Comparison of ENCODE assay signal across 9 cellular contexts in genomic region chr4:153785830-153786721, GRCh38. TPM values are rescaled to one million over a fixed set of nuclear protein-coding genes. Genes with fewer than 3 reads are reported as not detected.
DNase-seq lines count a peak whose midpoint lies in the region; ATAC-seq and TF ChIP-seq lines count a peak whose summit lies in the region.
"Had no signal": no experiment of that assay in that cellular context is flagged by ENCODE, and none has a peak within 500 bp of the region (broad histone marks: within the 10 kb centered on the region; RNA-seq: fewer than 3 reads in every experiment).

No MANE protein-coding gene starts in this region.

- ATAC-seq in heart left ventricle: no peak
- ATAC-seq in right cardiac atrium: no peak
- 0 out of 2 replicates have a peak, but pooled peaks have one; percentile 68 for ATAC-seq in Panc1
- ATAC-seq in GM19023 (IDR thresholded peaks at IDR 0.05; ENCODE audit: unreplicated experiment): no peak
- no peak for ATAC-seq in HG03354 (IDR thresholded peaks at IDR 0.05; ENCODE audit: poor library complexity, severe bottlenecking, unreplicated experiment)
- no peak for ATAC-seq in T-helper 17 cell

- H3K27ac Mint-ChIP-seq in type B pancreatic cell (no peak overlapping the region), T-helper 17 cell (no peak overlapping the region)
- H3K27ac Mint-ChIP-seq: activated naive CD4-positive, alpha-beta T cell treated with anti-CD3 and anti-CD28 coated beads, Interleukin-2, amount 50 U/mL, for 72 hours had no signal

- H3K4me1 ChIP-seq in heart left ventricle: peaks cover 0 to 18% (median 13%) of the 10 kb centered on the region in 12 donors
- no peaks in the 10 kb centered on the region for H3K4me1 ChIP-seq in right cardiac atrium (ENCODE audit: control insufficient read depth, insufficient read depth, low read length)
- no peaks in the 10 kb centered on the region for H3K4me1 ChIP-seq in Panc1 (ENCODE audit: control insufficient read depth, insufficient read depth, low read length)

- DNase-seq in heart left ventricle (no peak), right cardiac atrium (no peak), Panc1 (ENCODE audit: low read depth, low spot score) (peak; percentile 10), fibroblast of mammary gland (ENCODE audit: low read depth) (peak; percentile 70), type B pancreatic cell (ENCODE audit: extremely low spot score, unreplicated experiment) (no peak), T-helper 17 cell (no peak)

- H3K4me3 ChIP-seq in heart left ventricle: no peak overlapping the region
- no peak overlapping the region for H3K4me3 ChIP-seq in right cardiac atrium (ENCODE audit: low read length)
- no peak overlapping the region for H3K4me3 ChIP-seq in Panc1 (ENCODE audit: low read depth in 2 of 2, low read length in 2 of 2)
- H3K4me3 ChIP-seq in fibroblast of mammary gland (ENCODE audit: control insufficient read depth, low read depth, low read length): peak overlapping the region; percentile 60

- H3K27me3 ChIP-seq in heart left ventricle (peaks cover 26 to 86% (median 43%) of the 10 kb centered on the region in 9 donors), right cardiac atrium (ENCODE audit: control insufficient read depth, insufficient read depth) (no peaks in the 10 kb centered on the region), Panc1 (ENCODE audit: control insufficient read depth, insufficient read depth, low read length) (peaks cover 8% of the 10 kb centered on the region)

- H3K9me3 ChIP-seq in heart left ventricle: no peaks in the 10 kb centered on the region
- H3K9me3 ChIP-seq in right cardiac atrium (ENCODE audit: control insufficient read depth, low read length): no peaks in the 10 kb centered on the region
- no peaks in the 10 kb centered on the region for H3K9me3 ChIP-seq in Panc1 (ENCODE audit: control insufficient read depth, insufficient read depth, low read depth, low read length)
- H3K9me3 ChIP-seq in T-helper 17 cell (ENCODE audit: control insufficient read depth, low read length, poor library complexity, severe bottlenecking): no peaks in the 10 kb centered on the region

- H3K36me3 ChIP-seq in heart left ventricle: no peaks in the 10 kb centered on the region
- H3K36me3 ChIP-seq in Panc1 (ENCODE audit: control insufficient read depth, insufficient read depth, low read length): no peaks in the 10 kb centered on the region

- no TSS peak for BruUV-seq in Panc1 (replicated peaks; lab: Mats Ljungman, UMichigan)

- H3K36me3 Mint-ChIP-seq in type B pancreatic cell (no peaks in the 10 kb centered on the region), T-helper 17 cell (ENCODE audit: low read depth) (peaks cover 9% of the 10 kb centered on the region)

- H3K4me3 Mint-ChIP-seq in type B pancreatic cell: peak overlapping the region; percentile 92
- no peak overlapping the region for H3K4me3 Mint-ChIP-seq in T-helper 17 cell

- no peak for TF ChIP-seq POLR2A in heart left ventricle (IDR thresholded peaks at IDR 0.05)

- CTCF ChIA-PET in Panc1 (lab: Charles Lee): interaction anchor here (0.7 to 1.1 kb wide), 4 partner anchors 207 to 529 kb away, joined by 3 to 15 read pairs (median 14); no protein-coding TSS in a partner anchor

- H3K27me3 Mint-ChIP-seq in type B pancreatic cell (peaks cover 52% of the 10 kb centered on the region), T-helper 17 cell (peaks cover 84% of the 10 kb centered on the region)

- in situ Hi-C loops in Panc1 (cut with HindIII; ENCODE audit: low pct_unique_long_range_greater_than_20kb, low sequenced_read_pairs): no loop called here

- H3K27ac ChIP-seq in heart left ventricle (no peak overlapping the region), right cardiac atrium (ENCODE audit: low read length) (no peak overlapping the region), Panc1 (ENCODE audit: low read length) (no peak overlapping the region)

- TF ChIP-seq CTCF in heart left ventricle (IDR thresholded peaks at IDR 0.05): peak in 7 of 12 donors; percentile 19 to 47 (median 34)
- peak; percentile 45; the same call in 1 of the 2 replicates for TF ChIP-seq CTCF in Panc1 (IDR thresholded peaks at IDR 0.05)
- TF ChIP-seq CTCF in fibroblast of mammary gland (conservative IDR thresholded peaks at IDR 0.05; ENCODE audit: control insufficient read depth, insufficient read depth, low read depth, low read length): peak; percentile 60
- peak; percentile 68 for TF ChIP-seq CTCF in type B pancreatic cell (conservative IDR thresholded peaks at IDR 0.05)

- H3K4me1 Mint-ChIP-seq in type B pancreatic cell (ENCODE audit: unreplicated experiment) (peaks cover 56% of the 10 kb centered on the region), T-helper 17 cell (peaks cover 14% of the 10 kb centered on the region)

- intact Hi-C loops in heart left ventricle (cut with DNase I): loop anchor here in 5 of 10 donors (5.0 to 10.0 kb wide), 4 partner anchors 519 to 719 kb away; no protein-coding TSS in a partner anchor
- intact Hi-C loops in right cardiac atrium (cut with DNase I): loop anchor here in 3 of 4 donors (5.0 to 10.0 kb wide), 2 partner anchors 236 to 529 kb away; no protein-coding TSS in a partner anchor
- intact Hi-C loops in Panc1 (cut with micrococcal nuclease; ENCODE audit: unreplicated experiment): no loop called here

- POLR2A ChIA-PET in Panc1 (lab: Charles Lee): interaction anchor here (0.6 kb wide), 1 partner anchor 629 kb away, joined by 3 read pairs; no protein-coding TSS in a partner anchor

- 22 to 29% (median 25%) methylated on average over 5 of the region's 5 CpGs for WGBS in heart left ventricle, 4 donors
- WGBS in right cardiac atrium: 26% methylated on average over 5 of the region's 5 CpGs

- H3K9me3 Mint-ChIP-seq in type B pancreatic cell: no peaks in the 10 kb centered on the region
- H3K9me3 Mint-ChIP-seq: activated naive CD4-positive, alpha-beta T cell treated with anti-CD3 and anti-CD28 coated beads, Interleukin-2, amount 50 U/mL, for 72 hours had no signal

RNA-seq across cellular contexts. Expression of gene SFRP2, which starts 2.8 kb away (rescaled TPM):
- total RNA-seq in heart left ventricle (10 to 100 TPM in 1 of 9 donors, 1 to 10 TPM in 1, under 1 TPM in 5, not detected in 2; 0.16 to 18.8 (median 0.37) TPM), right cardiac atrium (1 to 10 TPM in 1 of 4 donors, under 1 TPM in 2, not detected in 1; 0.54 to 3.3 (median 0.76) TPM), Panc1 (2021; ENCODE audit: unreplicated experiment) (0.26 TPM), type B pancreatic cell (ENCODE audit: low replicate concordance) (5.9 and 31.9 TPM in 2 replicates), T-helper 17 cell (not detected)
- polyA plus RNA-seq in heart left ventricle (1 to 10 TPM in 1 of 2 donors, under 1 TPM in 1; 0.06 to 1.1 TPM), right cardiac atrium (1.5 TPM)
- polyA plus RNA-seq in Panc1 (2012; ENCODE audit: insufficient read length): not detected
- total RNA-seq: activated naive CD4-positive, alpha-beta T cell treated with anti-CD3 and anti-CD28 coated beads, Interleukin-2, amount 50 U/mL, for 72 hours had no signal

RNA-seq across cellular contexts. Expression of gene RNF175, which starts 26.3 kb away (rescaled TPM):
- total RNA-seq in heart left ventricle: 1 to 10 TPM in 2 of 9 donors, under 1 TPM in 6, not detected in 1; 0.16 to 1.1 (median 0.62) TPM
- polyA plus RNA-seq in heart left ventricle: under 1 TPM; 0.44 to 0.53 TPM
- total RNA-seq in right cardiac atrium: 10 to 100 TPM in 2 of 4 donors, 1 to 10 TPM in 2; 3.3 to 10.6 (median 9.5) TPM
- 9.1 TPM for polyA plus RNA-seq in right cardiac atrium
- not detected for total RNA-seq in Panc1 (2021; ENCODE audit: unreplicated experiment)
- polyA plus RNA-seq in Panc1 (2012; ENCODE audit: insufficient read length): not detected
- total RNA-seq in type B pancreatic cell (ENCODE audit: low replicate concordance): 0.38 and 11.3 TPM in 2 replicates
- not detected for total RNA-seq in T-helper 17 cell

Comparison
In these comparisons a context has a peak if more than half of its experiments do, and no peak if none do; other contexts are left out.
1. DNase-seq: peak in Panc1 (single experiment) and fibroblast of mammary gland (single experiment); none in heart left ventricle (0 of 5), right cardiac atrium (0 of 3), type B pancreatic cell (single experiment) and T-helper 17 cell (0 of 3).
2. Peak in every context shown above with its lines, with median percentiles within 50 percentile points of each other: CTCF ChIP-seq.